In genomic region chr19:1884719-1885334, GRCh38 we compare ENCODE assay signal across 6 cellular contexts. TPM values are rescaled to one million over a fixed set of nuclear protein-coding genes. Genes with fewer than 3 reads are reported as not detected.
A peak's percentile ranks its signal among the peaks of the same experiment; 100 is the strongest.
DNase-seq lines count a peak whose midpoint lies in the region; ATAC-seq and TF ChIP-seq lines count a peak whose summit lies in the region.

No MANE protein-coding gene starts in this region.

- H3K4me3 ChIP-seq in left ventricle myocardium inferior: peak overlapping the region; percentile 85
- peak overlapping the region; percentile 68 to 81 (median 71) for H3K4me3 ChIP-seq in thyroid gland (replicated peaks in 1 of 3)

- H3K4me1 ChIP-seq in left ventricle myocardium inferior (peaks cover 58% of the 10 kb centered on the region), thyroid gland (peaks cover 10 to 20% of the 10 kb centered on the region in 2 donors)

- H3K27me3 ChIP-seq in left ventricle myocardium inferior (ENCODE audit: low read depth) (no peaks in the 10 kb centered on the region), thyroid gland (no peaks in the 10 kb centered on the region)

- no peak for TF ChIP-seq POLR2A in thyroid gland (IDR thresholded peaks at IDR 0.05)

- ATAC-seq in GM21360 (IDR thresholded peaks at IDR 0.05; ENCODE audit: unreplicated experiment): peak; percentile 6

- TF ChIP-seq CTCF in left ventricle myocardium inferior (IDR thresholded peaks at IDR 0.05; ENCODE audit: borderline replicate concordance) (no peak), thyroid gland (IDR thresholded peaks at IDR 0.05) (no peak)

- no peaks in the 10 kb centered on the region for H3K36me3 ChIP-seq in left ventricle myocardium inferior
- H3K36me3 ChIP-seq in thyroid gland: no peaks in the 10 kb centered on the region

- 0 to 1% methylated on average over 15 to 31 of the region's 56 CpGs for WGBS in thyroid gland, 2 donors

- DNase-seq in left ventricle myocardium inferior (no peak), thyroid gland (no peak), HEK293T (ENCODE audit: extremely low spot score) (no peak), cerebellar nuclear complex (lab: John Stamatoyannopoulos, UW) (no peak)

- intact Hi-C loops in left ventricle myocardium inferior (cut with micrococcal nuclease) (no loop called here), thyroid gland (cut with DNase I) (no loop called here)

- peak overlapping the region; percentile 90 for H3K27ac ChIP-seq in left ventricle myocardium inferior (replicated peaks)
- peak overlapping the region; percentile 44 to 82 (median 66) for H3K27ac ChIP-seq in thyroid gland

- CTCF ChIA-PET in HEK293T (lab: Yijun Ruan, JAX): no interaction called here

- H3K9me3 ChIP-seq in left ventricle myocardium inferior (replicated peaks) (no peaks in the 10 kb centered on the region), thyroid gland (no peaks in the 10 kb centered on the region)

- POLR2A ChIA-PET in HEK293T (lab: Yijun Ruan, JAX): interaction anchor here (1.2 to 1.5 kb wide), 2 partner anchors 8 to 21 kb away, joined by 5 to 15 read pairs; partner anchors contain the start of genes ADAT3 and SCAMP4

TF ChIP-seq in PFSK-1, 5 proteins besides CTCF, POLR2A, EP300 and RAD21:
- TF ChIP-seq, protein P1, sequence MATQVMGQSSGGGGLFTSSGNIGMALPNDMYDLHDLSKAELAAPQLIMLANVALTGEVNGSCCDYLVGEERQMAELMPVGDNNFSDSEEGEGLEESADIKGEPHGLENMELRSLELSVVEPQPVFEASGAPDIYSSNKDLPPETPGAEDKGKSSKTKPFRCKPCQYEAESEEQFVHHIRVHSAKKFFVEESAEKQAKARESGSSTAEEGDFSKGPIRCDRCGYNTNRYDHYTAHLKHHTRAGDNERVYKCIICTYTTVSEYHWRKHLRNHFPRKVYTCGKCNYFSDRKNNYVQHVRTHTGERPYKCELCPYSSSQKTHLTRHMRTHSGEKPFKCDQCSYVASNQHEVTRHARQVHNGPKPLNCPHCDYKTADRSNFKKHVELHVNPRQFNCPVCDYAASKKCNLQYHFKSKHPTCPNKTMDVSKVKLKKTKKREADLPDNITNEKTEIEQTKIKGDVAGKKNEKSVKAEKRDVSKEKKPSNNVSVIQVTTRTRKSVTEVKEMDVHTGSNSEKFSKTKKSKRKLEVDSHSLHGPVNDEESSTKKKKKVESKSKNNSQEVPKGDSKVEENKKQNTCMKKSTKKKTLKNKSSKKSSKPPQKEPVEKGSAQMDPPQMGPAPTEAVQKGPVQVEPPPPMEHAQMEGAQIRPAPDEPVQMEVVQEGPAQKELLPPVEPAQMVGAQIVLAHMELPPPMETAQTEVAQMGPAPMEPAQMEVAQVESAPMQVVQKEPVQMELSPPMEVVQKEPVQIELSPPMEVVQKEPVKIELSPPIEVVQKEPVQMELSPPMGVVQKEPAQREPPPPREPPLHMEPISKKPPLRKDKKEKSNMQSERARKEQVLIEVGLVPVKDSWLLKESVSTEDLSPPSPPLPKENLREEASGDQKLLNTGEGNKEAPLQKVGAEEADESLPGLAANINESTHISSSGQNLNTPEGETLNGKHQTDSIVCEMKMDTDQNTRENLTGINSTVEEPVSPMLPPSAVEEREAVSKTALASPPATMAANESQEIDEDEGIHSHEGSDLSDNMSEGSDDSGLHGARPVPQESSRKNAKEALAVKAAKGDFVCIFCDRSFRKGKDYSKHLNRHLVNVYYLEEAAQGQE (IDR thresholded peaks at IDR 0.05; ENCODE audit: insufficient read depth in 1 of 2, low read depth in 2 of 2, low read length in 2 of 2): no peak
- TF ChIP-seq POLR2AphosphoS5 (IDR thresholded peaks at IDR 0.05; ENCODE audit: low read depth, low read length) (no peak), SIN3A (IDR thresholded peaks at IDR 0.05; ENCODE audit: borderline replicate concordance, insufficient read depth, low read length) (peak; percentile 56; the same call in 1 of the 2 replicates), TAF1 (IDR thresholded peaks at IDR 0.05; ENCODE audit: borderline replicate concordance, insufficient read depth, low read length) (no peak)

TF ChIP-seq in HEK293T, 16 proteins besides CTCF, POLR2A, EP300 and RAD21:
- TF ChIP-seq L3MBTL2 (conservative IDR thresholded peaks at IDR 0.05): no peak
- no peak for TF ChIP-seq FOXK2 (IDR thresholded peaks at IDR 0.05)
- no peak for TF ChIP-seq SUZ12 (IDR thresholded peaks at IDR 0.05)

RNA-seq across cellular contexts. Expression of gene ABHD17A, which starts 0.5 kb away (rescaled TPM):
- polyA plus RNA-seq in PFSK-1 (2012; ENCODE audit: insufficient read length, low read depth): 102 TPM
- total RNA-seq in left ventricle myocardium inferior (55.6 TPM), thyroid gland (100 to 1,000 TPM in 1 of 4 donors, 10 to 100 TPM in 3; 86.8 to 134 (median 91.4) TPM)

RNA-seq across cellular contexts. Expression of gene ADAT3, which starts 20.4 kb away (rescaled TPM):
- 13.8 TPM for polyA plus RNA-seq in PFSK-1 (2012; ENCODE audit: insufficient read length, low read depth)
- total RNA-seq in left ventricle myocardium inferior: 1.8 TPM
- total RNA-seq in thyroid gland: 10 to 100 TPM in 2 of 4 donors, 1 to 10 TPM in 2; 4.0 to 14.6 (median 8.3) TPM

RNA-seq across cellular contexts. Expression of gene SCAMP4, which starts 20.4 kb away (rescaled TPM):
- 81.1 TPM for polyA plus RNA-seq in PFSK-1 (2012; ENCODE audit: insufficient read length, low read depth)
- total RNA-seq in left ventricle myocardium inferior (16.2 TPM), thyroid gland (100 to 1,000 TPM in 3 of 4 donors, 10 to 100 TPM in 1; 69.5 to 269 (median 137) TPM)

RNA-seq across cellular contexts. Expression of gene KLF16, which starts 21.4 kb away (rescaled TPM):
- polyA plus RNA-seq in PFSK-1 (2012; ENCODE audit: insufficient read length, low read depth): 74.6 TPM
- total RNA-seq in left ventricle myocardium inferior (6.4 TPM), thyroid gland (1 to 10 TPM; 1.8 to 6.4 (median 3.4) TPM)

RNA-seq across cellular contexts. Expression of gene REXO1, which starts 36.5 kb away (rescaled TPM):
- 155 TPM for polyA plus RNA-seq in PFSK-1 (2012; ENCODE audit: insufficient read length, low read depth)
- total RNA-seq in left ventricle myocardium inferior: 17.7 TPM
- total RNA-seq in thyroid gland: 10 to 100 TPM; 14.0 to 21.8 (median 17.2) TPM
